8 cellular contexts compared by ENCODE assay signal in genomic region chr1:161166669-161167548, GRCh38. TPM values are rescaled to one million over a fixed set of nuclear protein-coding genes. Genes with fewer than 3 reads are reported as not detected.
A peak's percentile ranks its signal among the peaks of the same experiment; 100 is the strongest.
DNase-seq lines count a peak whose midpoint lies in the region; ATAC-seq and TF ChIP-seq lines count a peak whose summit lies in the region.

No MANE protein-coding gene starts in this region.

- H3K27me3 Mint-ChIP-seq in activated CD4-positive, alpha-beta memory T cell treated with anti-CD3 and anti-CD28 coated beads for 36 hours: no peaks in the 10 kb centered on the region

- intact Hi-C loops in activated CD4-positive, alpha-beta memory T cell treated with anti-CD3 and anti-CD28 coated beads for 36 hours (cut with micrococcal nuclease): loop anchor here (1.0 to 5.0 kb wide), 3 partner anchors 18 to 100 kb away; partner anchors contain the start of gene ARHGAP30
- intact Hi-C loops in heart right ventricle (cut with DNase I): loop anchor here in 1 of 10 donors (5.0 kb wide), 1 partner anchor 35 kb away; the partner anchor contains the start of gene DEDD
- intact Hi-C loops in sigmoid colon (cut with DNase I): loop anchor here (1.0 kb wide), 1 partner anchor 10 kb away; the partner anchor contains the start of gene B4GALT3

- H3K36me3 ChIP-seq in HUES48 (ENCODE audit: control insufficient read depth, insufficient read depth, low read length) (peaks cover 56% of the 10 kb centered on the region), heart right ventricle (peaks cover 0 to 73% (median 17%) of the 10 kb centered on the region in 9 donors), sigmoid colon (peaks cover 10 to 66% (median 32%) of the 10 kb centered on the region in 4 donors)

- H3K4me3 ChIP-seq in HUES48 (ENCODE audit: low read depth, low read length): peak overlapping the region; percentile 69
- H3K4me3 ChIP-seq in heart right ventricle: peak overlapping the region; percentile 62 to 92 (median 78)
- H3K4me3 ChIP-seq in sigmoid colon: peak overlapping the region; percentile 53 to 83 (median 78)

- CTCF ChIA-PET in activated CD4-positive, alpha-beta memory T cell treated with anti-CD3 and anti-CD28 coated beads for 36 hours (lab: Charles Lee): interaction anchor here (1.0 to 3.4 kb wide), 15 partner anchors 8 to 216 kb away, joined by 3 to 45 read pairs (median 12); partner anchors contain the start of genes B4GALT3, DEDD, KLHDC9 and NDUFS2

- peak; percentile 68 for DNase-seq in DMS53 (lab: John Stamatoyannopoulos, UW)
- DNase-seq in DMS53 treated with DMSO at 0.1 percent for 48 hours (lab: John Stamatoyannopoulos, UW; ENCODE audit: unreplicated experiment): no peak
- DNase-seq in activated CD4-positive, alpha-beta memory T cell treated with anti-CD3 and anti-CD28 coated beads for 36 hours: no peak
- no peak for DNase-seq in heart right ventricle
- DNase-seq in sigmoid colon: no peak
- DNase-seq in GM19240 (ENCODE audit: insufficient read length, low spot score): no peak
- no peak for DNase-seq in stimulated activated CD4-positive, alpha-beta T cell treated with anti-CD3 and anti-CD28 coated beads, Interleukin-1b, Interleukin-23, amount 100 ng/mL, for 48 hours

- H3K27me3 ChIP-seq in HUES48 (ENCODE audit: control insufficient read depth, insufficient read depth, low read length) (no peaks in the 10 kb centered on the region), heart right ventricle (no peaks in the 10 kb centered on the region), sigmoid colon (no peaks in the 10 kb centered on the region)

- POLR2A ChIA-PET in activated CD4-positive, alpha-beta memory T cell treated with anti-CD3 and anti-CD28 coated beads for 36 hours (lab: Charles Lee): interaction anchor here (0.5 to 3.2 kb wide), 12 partner anchors 9 to 122 kb away, joined by 3 to 41 read pairs (median 11); partner anchors contain the start of genes B4GALT3, DEDD, NDUFS2 and NIT1

- ATAC-seq in heart right ventricle: peak in 5 of 8 donors; percentile 0 to 8 (median 2)

- TF ChIP-seq EP300 in sigmoid colon (IDR thresholded peaks at IDR 0.05): no peak

- 8% methylated on average over 33 of the region's 33 CpGs for WGBS in heart right ventricle, 2 donors
- 5 to 8% methylated on average over 33 of the region's 33 CpGs for WGBS in sigmoid colon, 2 donors

- H3K9me3 ChIP-seq in HUES48 (ENCODE audit: control insufficient read depth, insufficient read depth, low read length) (no peaks in the 10 kb centered on the region), heart right ventricle (no peaks in the 10 kb centered on the region), sigmoid colon (no peaks in the 10 kb centered on the region)

- H3K27ac ChIP-seq in HUES48 (ENCODE audit: low read depth, low read length): peak overlapping the region; percentile 83
- H3K27ac ChIP-seq in heart right ventricle: peak overlapping the region in 9 of 10 donors; percentile 86 to 94 (median 89)
- H3K27ac ChIP-seq in sigmoid colon: peak overlapping the region; percentile 82 to 89 (median 86)

- peak overlapping the region; percentile 86 for H3K4me3 Mint-ChIP-seq in activated CD4-positive, alpha-beta memory T cell treated with anti-CD3 and anti-CD28 coated beads for 36 hours

- H3K36me3 Mint-ChIP-seq in activated CD4-positive, alpha-beta memory T cell treated with anti-CD3 and anti-CD28 coated beads for 36 hours: peaks cover 17% of the 10 kb centered on the region

- no peaks in the 10 kb centered on the region for H3K9me3 Mint-ChIP-seq in activated CD4-positive, alpha-beta memory T cell treated with anti-CD3 and anti-CD28 coated beads for 36 hours

- no peak for TF ChIP-seq POLR2A in sigmoid colon (IDR thresholded peaks at IDR 0.05)

- peak overlapping the region; percentile 14; the same call in 1 of the 2 replicates for H3K9ac ChIP-seq in HUES48 (ENCODE audit: low read depth, low read length)

- peak overlapping the region; percentile 93 for H3K27ac Mint-ChIP-seq in activated CD4-positive, alpha-beta memory T cell treated with anti-CD3 and anti-CD28 coated beads for 36 hours

- no peak for TF ChIP-seq CTCF in heart right ventricle (IDR thresholded peaks at IDR 0.05)
- no peak for TF ChIP-seq CTCF in sigmoid colon (IDR thresholded peaks at IDR 0.05)

- H3K4me1 ChIP-seq in HUES48 (ENCODE audit: control insufficient read depth, insufficient read depth, low read length): no peaks in the 10 kb centered on the region
- peaks cover 7 to 40% (median 22%) of the 10 kb centered on the region in 9 donors for H3K4me1 ChIP-seq in heart right ventricle
- peaks cover 0 to 31% (median 24%) of the 10 kb centered on the region in 4 donors for H3K4me1 ChIP-seq in sigmoid colon

- peaks cover 39% of the 10 kb centered on the region for H3K4me1 Mint-ChIP-seq in activated CD4-positive, alpha-beta memory T cell treated with anti-CD3 and anti-CD28 coated beads for 36 hours (ENCODE audit: low read depth)

RNA-seq across cellular contexts. Expression of gene PPOX, which starts 0.7 kb away (rescaled TPM):
- total RNA-seq in activated CD4-positive, alpha-beta memory T cell treated with anti-CD3 and anti-CD28 coated beads for 36 hours: 10 to 100 TPM; 27.0 to 30.7 TPM
- total RNA-seq in heart right ventricle (10 to 100 TPM in 8 of 10 donors, 1 to 10 TPM in 2; 8.5 to 19.8 (median 15.0) TPM), sigmoid colon (10 to 100 TPM; 16.6 to 30.9 (median 21.3) TPM)
- polyA plus RNA-seq in heart right ventricle (10 to 100 TPM in 1 of 2 donors, 1 to 10 TPM in 1; 10.0 to 58.5 TPM), sigmoid colon (10 to 100 TPM in 2 of 3 donors, 1 to 10 TPM in 1; 7.4 to 17.7 (median 16.2) TPM)

RNA-seq across cellular contexts. Expression of gene USP21, which starts 7.6 kb away (rescaled TPM):
- total RNA-seq in activated CD4-positive, alpha-beta memory T cell treated with anti-CD3 and anti-CD28 coated beads for 36 hours: 10 to 100 TPM; 25.4 to 28.6 TPM
- total RNA-seq in heart right ventricle (10 to 100 TPM in 9 of 10 donors, 1 to 10 TPM in 1; 8.8 to 24.0 (median 14.7) TPM), sigmoid colon (10 to 100 TPM; 11.4 to 24.1 (median 13.1) TPM)
- polyA plus RNA-seq in heart right ventricle (10 to 100 TPM; 13.2 to 22.4 TPM), sigmoid colon (10 to 100 TPM; 16.2 to 22.2 (median 17.3) TPM)

RNA-seq across cellular contexts. Expression of gene B4GALT3, which starts 10.4 kb away (rescaled TPM):
- 10 to 100 TPM; 46.3 to 50.9 TPM for total RNA-seq in activated CD4-positive, alpha-beta memory T cell treated with anti-CD3 and anti-CD28 coated beads for 36 hours
- total RNA-seq in heart right ventricle (10 to 100 TPM; 12.1 to 28.9 (median 19.6) TPM), sigmoid colon (10 to 100 TPM; 10.7 to 19.3 (median 14.8) TPM)
- polyA plus RNA-seq in heart right ventricle (10 to 100 TPM; 11.5 to 25.5 TPM), sigmoid colon (10 to 100 TPM; 13.4 to 33.4 (median 16.8) TPM)

RNA-seq across cellular contexts. Expression of gene UFC1, which starts 13.1 kb away (rescaled TPM):
- total RNA-seq in activated CD4-positive, alpha-beta memory T cell treated with anti-CD3 and anti-CD28 coated beads for 36 hours: 10 to 100 TPM; 87.7 to 91.0 TPM
- total RNA-seq in heart right ventricle (10 to 100 TPM; 63.9 to 88.3 (median 74.9) TPM), sigmoid colon (10 to 100 TPM; 49.0 to 77.8 (median 70.3) TPM)
- polyA plus RNA-seq in heart right ventricle (100 to 1,000 TPM in 1 of 2 donors, 10 to 100 TPM in 1; 43.0 to 142 TPM), sigmoid colon (100 to 1,000 TPM; 129 to 249 (median 232) TPM)

RNA-seq across cellular contexts. Expression of gene ADAMTS4, which starts 31.9 kb away (rescaled TPM):
- total RNA-seq in activated CD4-positive, alpha-beta memory T cell treated with anti-CD3 and anti-CD28 coated beads for 36 hours: 1 to 10 TPM; 2.3 to 3.0 TPM
- total RNA-seq in heart right ventricle (10 to 100 TPM in 6 of 10 donors, 1 to 10 TPM in 4; 1.7 to 86.1 (median 17.7) TPM), sigmoid colon (10 to 100 TPM in 2 of 4 donors, 1 to 10 TPM in 2; 6.4 to 78.2 (median 10.8) TPM)
- polyA plus RNA-seq in heart right ventricle (10 to 100 TPM in 1 of 2 donors, 1 to 10 TPM in 1; 5.4 to 11.9 TPM), sigmoid colon (1 to 10 TPM in 1 of 3 donors, under 1 TPM in 2; 0.23 to 4.5 (median 0.60) TPM)
